Comparison of ENCODE assay signal across 8 cellular contexts in the genomic region with DNA sequence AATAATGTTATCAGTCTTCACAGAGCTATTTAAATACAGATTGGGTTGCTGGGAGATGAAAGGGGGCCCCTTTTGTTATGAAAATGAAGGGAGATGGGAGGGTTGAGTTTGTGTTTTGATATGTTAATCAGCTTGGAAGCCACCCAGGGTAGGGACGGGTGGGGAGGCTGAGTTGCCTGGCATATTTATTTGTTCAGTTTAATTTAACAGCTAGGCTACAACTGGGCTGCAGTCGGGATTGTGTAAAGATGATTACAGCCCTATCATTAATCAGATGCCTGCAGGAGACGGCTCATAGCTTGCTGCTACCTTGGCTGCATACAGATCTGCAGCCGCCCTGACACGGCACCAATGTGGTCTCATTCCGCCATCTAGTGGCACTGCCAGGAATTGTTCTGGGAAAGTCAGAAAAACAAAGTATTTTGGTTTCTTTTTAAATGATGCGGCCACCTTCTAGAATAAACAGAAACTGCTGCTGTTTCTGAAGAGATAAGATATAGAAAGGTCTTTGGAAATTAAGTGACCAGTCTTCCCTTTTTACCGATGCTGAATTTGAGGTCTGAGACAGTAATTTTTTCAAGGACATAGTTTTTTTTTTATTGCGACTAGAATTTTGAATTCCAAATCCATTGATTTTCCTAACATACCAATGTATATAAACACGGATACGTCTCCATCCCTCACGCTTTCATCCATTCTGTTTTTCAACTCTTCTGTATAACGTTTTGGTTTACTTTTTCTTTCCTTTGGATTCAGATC.
DNase-seq lines count a peak whose midpoint lies in the region; TF ChIP-seq lines count a peak whose summit lies in the region.

No MANE protein-coding gene starts in this region.

- H4K20me1 ChIP-seq in BLaER1 treated with 17β-estradiol and CSF1 and Interleukin-3, amounts not matched to agents 10 nM and 100 nM, result no peaks in the 10 kb centered on the region

- no peak overlapping the region for H3K27ac Mint-ChIP-seq in activated T-helper 2 cell treated with anti-CD3 and anti-CD28 coated beads, Interferon-gamma antibody, Interleukin-2, Interleukin-4, amounts not matched to agents 10 μg/mL and 5 μg/mL and 100 μg/mL, durations not matched to agents 14 hours and 24 hours and 36 hours

- intact Hi-C loops in activated T-helper 2 cell treated with anti-CD3 and anti-CD28 coated beads, Interferon-gamma antibody, Interleukin-2, Interleukin-4, amounts not matched to agents 10 μg/mL and 5 μg/mL and 100 μg/mL, durations not matched to agents 14 hours and 24 hours and 36 hours (cut with micrococcal nuclease), result loop anchor here (5.0 kb wide), 1 partner anchor 229 kb away; no protein-coding TSS in a partner anchor

- H3K4me3 ChIP-seq in BLaER1 treated with 17β-estradiol and CSF1 and Interleukin-3, amounts not matched to agents 10 nM and 100 nM, result peak overlapping the region in 3 of 10 experiments; percentile 19 to 31 (median 27); a peak in 3 of 20 replicates
- H3K4me3 ChIP-seq in HAP-1 (no peak overlapping the region), foreskin fibroblast (ENCODE audit: low read depth in 1 of 2, low read length in 2 of 2) (peak overlapping the region; percentile 18 to 28), neuron (ENCODE audit: low read length) (no peak overlapping the region), stomach smooth muscle (ENCODE audit: low read length in 2 of 2) (peak overlapping the region; percentile 17 to 51)

- H3K9me3 ChIP-seq in BLaER1 treated with 17β-estradiol and CSF1 and Interleukin-3, amounts not matched to agents 10 nM and 100 nM (replicated peaks in 1 of 11), result peaks cover 0 to 15% (median 0%) of the 10 kb centered on the region in 11 experiments; a peak in 9 of 22 replicates
- H3K9me3 ChIP-seq in HAP-1 (no peaks in the 10 kb centered on the region), neuron (ENCODE audit: low read length) (no peaks in the 10 kb centered on the region), stomach smooth muscle (ENCODE audit: control insufficient read depth in 2 of 2, low read length in 2 of 2) (peaks cover 4 to 5% of the 10 kb centered on the region in 2 donors)

- peaks cover 6% of the 10 kb centered on the region for H3K4me1 Mint-ChIP-seq in activated T-helper 2 cell treated with anti-CD3 and anti-CD28 coated beads, Interferon-gamma antibody, Interleukin-2, Interleukin-4, amounts not matched to agents 10 μg/mL and 5 μg/mL and 100 μg/mL, durations not matched to agents 14 hours and 24 hours and 36 hours (ENCODE audit: low read depth)

- no peaks in the 10 kb centered on the region for H3K9me3 Mint-ChIP-seq in activated T-helper 2 cell treated with anti-CD3 and anti-CD28 coated beads, Interferon-gamma antibody, Interleukin-2, Interleukin-4, amounts not matched to agents 10 μg/mL and 5 μg/mL and 100 μg/mL, durations not matched to agents 14 hours and 24 hours and 36 hours

- peak overlapping the region; percentile 51 for H2AFZ ChIP-seq in neuron (ENCODE audit: low read depth, low read length)

- peak overlapping the region in 8 of 11 experiments; percentile 20 to 60 (median 34); a peak in 13 of 22 replicates for H3K4me2 ChIP-seq in BLaER1 treated with 17β-estradiol and CSF1 and Interleukin-3, amounts not matched to agents 10 nM and 100 nM

- peak; percentile 74 for TF ChIP-seq CTCF in foreskin fibroblast (IDR thresholded peaks at IDR 0.05; ENCODE audit: low read depth, low read length)

- H3K9ac ChIP-seq in BLaER1 treated with 17β-estradiol and CSF1 and Interleukin-3, amounts not matched to agents 10 nM and 100 nM, result peak overlapping the region in 1 of 11 experiments; percentile 47; a peak in 1 of 22 replicates
- no peak overlapping the region for H3K9ac ChIP-seq in stomach smooth muscle (ENCODE audit: low read length in 2 of 2)

- DNase-seq in HAP-1 (ENCODE audit: low spot score in 2 of 2), result peak; percentile 79 to 81
- DNase-seq in OCI-M1 (lab: John Stamatoyannopoulos, UW), result peak; percentile 85
- peak; percentile 52 for DNase-seq in activated T-helper 2 cell treated with anti-CD3 and anti-CD28 coated beads, Interferon-gamma antibody, Interleukin-2, Interleukin-4, amounts not matched to agents 10 μg/mL and 5 μg/mL and 100 μg/mL, durations not matched to agents 14 hours and 24 hours and 36 hours (ENCODE audit: low spot score)
- peak; percentile 43 to 79 for DNase-seq in foreskin fibroblast
- no peak for DNase-seq in mesenteric fat pad (ENCODE audit: low spot score)

- in situ Hi-C loops in HAP-1 (cut with MboI; ENCODE audit: low sequenced_read_pairs), result no loop called here

- peaks cover 0 to 20% (median 14%) of the 10 kb centered on the region in 10 experiments; a peak in 14 of 20 replicates for H3K4me1 ChIP-seq in BLaER1 treated with 17β-estradiol and CSF1 and Interleukin-3, amounts not matched to agents 10 nM and 100 nM
- H3K4me1 ChIP-seq in HAP-1, result peaks cover 10% of the 10 kb centered on the region
- peaks cover 12% of the 10 kb centered on the region for H3K4me1 ChIP-seq in neuron (ENCODE audit: insufficient read depth, low read length)
- H3K4me1 ChIP-seq in stomach smooth muscle (ENCODE audit: control insufficient read depth, insufficient read depth, low read length), result no peaks in the 10 kb centered on the region

- no peak overlapping the region for H3K27ac ChIP-seq in BLaER1 treated with 17β-estradiol and CSF1 and Interleukin-3, amounts not matched to agents 10 nM and 100 nM
- no peak overlapping the region for H3K27ac ChIP-seq in stomach smooth muscle (ENCODE audit: low read length)

- no peaks in the 10 kb centered on the region for H3K27me3 ChIP-seq in BLaER1 treated with 17β-estradiol and CSF1 and Interleukin-3, amounts not matched to agents 10 nM and 100 nM
- H3K27me3 ChIP-seq in HAP-1 (ENCODE audit: low read depth) (0 out of 2 replicates have a peak, but pooled peaks cover 2% of the 10 kb centered on the region), neuron (ENCODE audit: insufficient read depth, low read length) (no peaks in the 10 kb centered on the region), stomach smooth muscle (ENCODE audit: control insufficient read depth in 1 of 2, insufficient read depth in 2 of 2, low read length in 2 of 2) (peaks cover 6% of the 10 kb centered on the region in 2 donors)

- peak overlapping the region; percentile 46 for H3K4me3 Mint-ChIP-seq in activated T-helper 2 cell treated with anti-CD3 and anti-CD28 coated beads, Interferon-gamma antibody, Interleukin-2, Interleukin-4, amounts not matched to agents 10 μg/mL and 5 μg/mL and 100 μg/mL, durations not matched to agents 14 hours and 24 hours and 36 hours (ENCODE audit: low read depth)

- H3K36me3 Mint-ChIP-seq in activated T-helper 2 cell treated with anti-CD3 and anti-CD28 coated beads, Interferon-gamma antibody, Interleukin-2, Interleukin-4, amounts not matched to agents 10 μg/mL and 5 μg/mL and 100 μg/mL, durations not matched to agents 14 hours and 24 hours and 36 hours (ENCODE audit: low read depth), result no peaks in the 10 kb centered on the region

- peaks cover 11% of the 10 kb centered on the region for H3K27me3 Mint-ChIP-seq in activated T-helper 2 cell treated with anti-CD3 and anti-CD28 coated beads, Interferon-gamma antibody, Interleukin-2, Interleukin-4, amounts not matched to agents 10 μg/mL and 5 μg/mL and 100 μg/mL, durations not matched to agents 14 hours and 24 hours and 36 hours (ENCODE audit: low read depth)

- no peaks in the 10 kb centered on the region for H3K36me3 ChIP-seq in BLaER1 treated with 17β-estradiol and CSF1 and Interleukin-3, amounts not matched to agents 10 nM and 100 nM
- no peaks in the 10 kb centered on the region for H3K36me3 ChIP-seq in HAP-1 (replicated peaks)
- H3K36me3 ChIP-seq in neuron (ENCODE audit: insufficient read depth, low read length), result no peaks in the 10 kb centered on the region
- no peaks in the 10 kb centered on the region for H3K36me3 ChIP-seq in stomach smooth muscle (ENCODE audit: control insufficient read depth in 2 of 2, insufficient read depth in 2 of 2, low read length in 2 of 2)

Comparison
In these comparisons a context has a peak if more than half of its experiments do, and no peak if none do; other contexts are left out.
1. H3K4me3 ChIP-seq: peak in foreskin fibroblast (2 of 2) and stomach smooth muscle (2 of 2); none in HAP-1 (single experiment) and neuron (single experiment).